ENCODE assay signal across 21 cellular contexts in genomic region chr12:111166779-111167540, GRCh38.
DNase-seq lines count a peak whose midpoint lies in the region; ATAC-seq, FAIRE-seq and TF ChIP-seq lines count a peak whose summit lies in the region.
"Had no signal": no experiment of that assay in that cellular context is flagged by ENCODE, and none has a peak within 500 bp of the region (broad histone marks: within the 10 kb centered on the region; RNA-seq: fewer than 3 reads in every experiment).

No MANE protein-coding gene starts in this region.

- TF ChIP-seq CTCF in right atrium auricular region (IDR thresholded peaks at IDR 0.05) (no peak), dorsolateral prefrontal cortex (IDR thresholded peaks at IDR 0.05 in 54 of 56, conservative IDR thresholded peaks at IDR 0.05 in 2 of 56; ENCODE audit: low read depth in 1 of 56, partially characterized antibody in 56 of 56) (no peak), mucosa of descending colon (IDR thresholded peaks at IDR 0.05) (no peak), pancreas (IDR thresholded peaks at IDR 0.05) (no peak), esophagus squamous epithelium (IDR thresholded peaks at IDR 0.05) (no peak)

- no peaks in the 10 kb centered on the region for H3K27me3 ChIP-seq in right atrium auricular region
- H3K27me3 ChIP-seq in dorsolateral prefrontal cortex = peaks cover 0 to 41% (median 0%) of the 10 kb centered on the region in 45 donors
- no peaks in the 10 kb centered on the region for H3K27me3 ChIP-seq in pancreas
- peaks cover 0 to 42% (median 0%) of the 10 kb centered on the region in 4 donors for H3K27me3 ChIP-seq in esophagus squamous epithelium
- H3K27me3 ChIP-seq: cardiac muscle cell had no signal

- intact Hi-C loops in Right ventricle myocardium inferior (cut with DNase I) = no loop called here
- intact Hi-C loops in dorsolateral prefrontal cortex (cut with DNase I) = no loop called here
- intact Hi-C loops in mucosa of descending colon (cut with DNase I, micrococcal nuclease) = no loop called here
- intact Hi-C loops in pancreas (cut with DNase I) = no loop called here
- intact Hi-C loops in esophagus squamous epithelium (cut with DNase I) = no loop called here

- H3K36me3 ChIP-seq in right atrium auricular region (no peaks in the 10 kb centered on the region), mucosa of descending colon (ENCODE audit: low read depth) (no peaks in the 10 kb centered on the region), pancreas (no peaks in the 10 kb centered on the region), esophagus squamous epithelium (no peaks in the 10 kb centered on the region)
- H3K36me3 ChIP-seq: cardiac muscle cell had no signal

- H3K4me3 ChIP-seq in right atrium auricular region = no peak overlapping the region
- peak overlapping the region in 1 of 59 donors; percentile 2 for H3K4me3 ChIP-seq in dorsolateral prefrontal cortex
- H3K4me3 ChIP-seq in mucosa of descending colon = no peak overlapping the region
- H3K4me3 ChIP-seq in pancreas = no peak overlapping the region
- H3K4me3 ChIP-seq in esophagus squamous epithelium = no peak overlapping the region
- H3K4me3 ChIP-seq: cardiac muscle cell had no signal

- H3K27ac ChIP-seq in right atrium auricular region (no peak overlapping the region), dorsolateral prefrontal cortex (peak overlapping the region in 1 of 59 donors; percentile 28), pancreas (no peak overlapping the region), esophagus squamous epithelium (no peak overlapping the region)
- H3K27ac ChIP-seq: cardiac muscle cell had no signal

- WGBS in pancreas, 2 donors = 59 to 65% methylated on average over 22 of the region's 22 CpGs
- WGBS in esophagus squamous epithelium, 2 donors = 69 to 72% methylated on average over 9 to 11 of the region's 22 CpGs

- no peak for TF ChIP-seq POLR2A in esophagus squamous epithelium (IDR thresholded peaks at IDR 0.05)

- H3K9me3 ChIP-seq in right atrium auricular region (no peaks in the 10 kb centered on the region), mucosa of descending colon (no peaks in the 10 kb centered on the region), pancreas (no peaks in the 10 kb centered on the region), esophagus squamous epithelium (no peaks in the 10 kb centered on the region)
- H3K9me3 ChIP-seq: Caco-2 had no signal

- DNase-seq in Right ventricle myocardium inferior (ENCODE audit: missing footprints) (peak; percentile 79), right atrium auricular region (ENCODE audit: low spot score) (no peak), dorsolateral prefrontal cortex (peak in 8 of 10 donors; percentile 26 to 75 (median 35)), mucosa of descending colon (peak in 2 of 3 donors; percentile 9 to 34), pancreas (no peak), esophagus squamous epithelium (lab: John Stamatoyannopoulos, UW) (no peak)
- no peak for DNase-seq in activated CD8-positive, alpha-beta memory T cell treated with anti-CD3 and anti-CD28 coated beads, Interleukin-2, amount 50 U/mL, for 4 hours
- DNase-seq: activated CD4-positive, alpha-beta T cell treated with anti-CD3 and anti-CD28 coated beads, Interleukin-2, amount 50 U/mL, for 1 hour; activated gamma-delta T cell; Caco-2; erythroblast; NCI-H748 treated with DMSO at 0.1 percent for 48 hours; OCI-M1; SHP77 treated with DMSO at 0.1 percent for 48 hours; stimulated activated CD4-positive, alpha-beta T cell treated with anti-CD3 and anti-CD28 coated beads, Interleukin-12 subunit alpha, Interleukin-12 subunit beta, amount 100 ng/mL, for 4 hours; stimulated activated CD8-positive, alpha-beta memory T cell treated with anti-CD3 and anti-CD28 coated beads, Interleukin-4, amount 100 ng/mL, for 48 hours had no signal

- FAIRE-seq in pancreas (lab: Jason Lieb, UNC) = no peak
- FAIRE-seq: A204.1, frontal cortex, urothelium cell line had no signal

- ATAC-seq in Right ventricle myocardium inferior = peak; percentile 83
- ATAC-seq in mucosa of descending colon = no peak
- no peak for ATAC-seq in pancreas
- ATAC-seq in HG03460 (IDR thresholded peaks at IDR 0.05; ENCODE audit: unreplicated experiment) = no peak

- no peaks in the 10 kb centered on the region for H3K4me1 ChIP-seq in right atrium auricular region
- H3K4me1 ChIP-seq in mucosa of descending colon (ENCODE audit: low read depth) = no peaks in the 10 kb centered on the region
- H3K4me1 ChIP-seq in pancreas = no peaks in the 10 kb centered on the region
- no peaks in the 10 kb centered on the region for H3K4me1 ChIP-seq in esophagus squamous epithelium
- H3K4me1 ChIP-seq: Caco-2 had no signal

Comparison
In these comparisons a context has a peak if more than half of its experiments do, and no peak if none do; other contexts are left out.
1. DNase-seq: peak in Right ventricle myocardium inferior (single experiment), dorsolateral prefrontal cortex (8 of 10) and mucosa of descending colon (2 of 3); none in right atrium auricular region (single experiment), pancreas (0 of 6), activated CD8-positive, alpha-beta memory T cell treated with anti-CD3 and anti-CD28 coated beads, Interleukin-2, amount 50 U/mL, for 4 hours (single experiment) and esophagus squamous epithelium (single experiment).